In the genomic region with DNA sequence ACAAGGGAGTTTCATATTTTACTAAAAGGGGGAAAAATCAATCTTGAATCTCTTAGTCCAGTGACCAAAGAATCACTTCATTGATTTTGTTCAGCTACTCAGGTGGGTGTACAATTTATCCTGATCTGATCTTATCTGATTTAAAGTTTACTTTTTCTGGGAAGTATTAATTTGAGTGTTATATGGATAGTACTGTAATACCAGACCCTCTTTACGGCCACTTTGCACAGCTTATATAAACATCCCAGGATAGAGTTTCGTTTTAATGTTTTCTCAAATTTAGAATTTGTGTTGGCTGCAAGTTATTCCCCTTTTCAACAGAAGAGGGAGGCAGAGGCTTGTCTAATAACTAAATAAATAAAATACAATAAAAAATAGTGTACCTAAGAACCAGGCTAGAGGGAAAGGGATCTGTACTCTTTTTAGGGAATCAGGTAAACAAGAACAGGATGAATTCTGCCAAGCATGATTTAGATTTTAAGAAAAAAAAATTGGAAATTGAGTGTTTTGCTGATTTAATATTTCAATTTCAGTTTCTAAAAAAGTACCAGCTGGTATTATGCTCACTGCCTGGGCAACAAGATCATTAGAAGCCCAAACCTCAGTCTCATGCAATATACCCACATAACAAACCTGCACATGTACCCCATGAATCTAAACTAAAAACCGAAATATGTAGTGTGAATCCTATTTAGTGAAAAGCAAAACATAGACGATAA, we compare ENCODE assay signal across 9 cellular contexts.
A peak's percentile ranks its signal among the peaks of the same experiment; 100 is the strongest.
DNase-seq lines count a peak whose midpoint lies in the region; ATAC-seq and TF ChIP-seq lines count a peak whose summit lies in the region.
"Had no signal": no experiment of that assay in that cellular context is flagged by ENCODE, and none has a peak within 500 bp of the region (broad histone marks: within the 10 kb centered on the region; RNA-seq: fewer than 3 reads in every experiment).

No MANE protein-coding gene starts in this region.

- no peak overlapping the region for H3K4me3 Mint-ChIP-seq in stimulated activated effector memory CD8-positive, alpha-beta T cell treated with anti-CD3 and anti-CD28 coated beads, Interleukin-12 subunit alpha, Interleukin-12 subunit beta, amount 100 ng/mL, for 72 hours
- H3K4me3 Mint-ChIP-seq: central memory CD8-positive, alpha-beta T cell had no signal

- no peak for TF ChIP-seq POLR2A in lower leg skin (IDR thresholded peaks at IDR 0.05)

- H3K27me3 ChIP-seq in kidney epithelial cell (ENCODE audit: control insufficient read depth, insufficient read depth, low read length): no peaks in the 10 kb centered on the region

- H3K36me3 ChIP-seq in kidney epithelial cell (ENCODE audit: control insufficient read depth, insufficient read depth, low read length): no peaks in the 10 kb centered on the region

- no peak overlapping the region for H3K27ac Mint-ChIP-seq in stimulated activated effector memory CD8-positive, alpha-beta T cell treated with anti-CD3 and anti-CD28 coated beads, Interleukin-12 subunit alpha, Interleukin-12 subunit beta, amount 100 ng/mL, for 72 hours

- intact Hi-C loops in lower leg skin (cut with DNase I; ENCODE audit: low total_unique reads): loop anchor here (5.0 to 10.0 kb wide), 2 partner anchors 109 to 131 kb away; a partner anchor contains a TSS

- no peaks in the 10 kb centered on the region for H3K36me3 Mint-ChIP-seq in stimulated activated effector memory CD8-positive, alpha-beta T cell treated with anti-CD3 and anti-CD28 coated beads, Interleukin-12 subunit alpha, Interleukin-12 subunit beta, amount 100 ng/mL, for 72 hours

- no peaks in the 10 kb centered on the region for H3K9me3 Mint-ChIP-seq in stimulated activated effector memory CD8-positive, alpha-beta T cell treated with anti-CD3 and anti-CD28 coated beads, Interleukin-12 subunit alpha, Interleukin-12 subunit beta, amount 100 ng/mL, for 72 hours
- H3K9me3 Mint-ChIP-seq: central memory CD8-positive, alpha-beta T cell had no signal

- H3K4me3 ChIP-seq in AG09309 (ENCODE audit: control insufficient read depth, low read depth, low read length) (no peak overlapping the region), HFF-Myc (replicated peaks; ENCODE audit: low read depth, low read length) (no peak overlapping the region), kidney epithelial cell (ENCODE audit: low read depth, low read length) (no peak overlapping the region), lower leg skin (ENCODE audit: low read depth, poor library complexity, severe bottlenecking) (no peak overlapping the region)

- peak; percentile 72 for TF ChIP-seq CTCF in AG09309 (IDR thresholded peaks at IDR 0.05; ENCODE audit: control insufficient read depth, insufficient read depth, low read depth, low read length, missing control alignments)
- peak; percentile 45 for TF ChIP-seq CTCF in HFF-Myc (IDR thresholded peaks at IDR 0.05; ENCODE audit: low read depth, low read length, missing control alignments)
- TF ChIP-seq CTCF in kidney epithelial cell (IDR thresholded peaks at IDR 0.05; ENCODE audit: insufficient read depth, low read length, poor library complexity, severe bottlenecking): peak; percentile 63
- TF ChIP-seq CTCF in lower leg skin (IDR thresholded peaks at IDR 0.05): no peak

- DNase-seq in AG09309 (ENCODE audit: low read depth) (no peak), HFF-Myc (ENCODE audit: extremely low read depth, low read depth) (no peak), SW480 (ENCODE audit: low spot score) (peak; percentile 35), kidney epithelial cell (ENCODE audit: low read depth) (no peak), lower leg skin (ENCODE audit: low spot score in 2 of 2) (no peak), middle frontal gyrus (ENCODE audit: extremely low spot score, low spot score) (no peak)
- no peak for DNase-seq in stimulated activated effector memory CD8-positive, alpha-beta T cell treated with anti-CD3 and anti-CD28 coated beads, Interleukin-12 subunit alpha, Interleukin-12 subunit beta, amount 100 ng/mL, for 72 hours (ENCODE audit: low spot score in 2 of 2)

- WGBS in lower leg skin, 2 donors: 52 to 61% methylated on average over 4 of the region's 4 CpGs

- no peaks in the 10 kb centered on the region for H3K4me1 Mint-ChIP-seq in stimulated activated effector memory CD8-positive, alpha-beta T cell treated with anti-CD3 and anti-CD28 coated beads, Interleukin-12 subunit alpha, Interleukin-12 subunit beta, amount 100 ng/mL, for 72 hours
- H3K4me1 Mint-ChIP-seq: central memory CD8-positive, alpha-beta T cell had no signal

- no peak for ATAC-seq in HG02642 (IDR thresholded peaks at IDR 0.05; ENCODE audit: poor library complexity, unreplicated experiment)
- no peak for ATAC-seq in stimulated activated effector memory CD8-positive, alpha-beta T cell treated with anti-CD3 and anti-CD28 coated beads, Interleukin-12 subunit alpha, Interleukin-12 subunit beta, amount 100 ng/mL, for 72 hours

Comparison
In these comparisons a context has a peak if more than half of its experiments do, and no peak if none do; other contexts are left out.
1. CTCF ChIP-seq: peak in AG09309 (single experiment), HFF-Myc (single experiment) and kidney epithelial cell (single experiment); none in lower leg skin (0 of 3).